In genomic region chr1:208432346-208432745, GRCh38 we compare ENCODE assay signal across 24 cellular contexts.
DNase-seq lines count a peak whose midpoint lies in the region; ATAC-seq, FAIRE-seq and TF ChIP-seq lines count a peak whose summit lies in the region.
"Had no signal": no experiment of that assay in that cellular context is flagged by ENCODE, and none has a peak within 500 bp of the region (broad histone marks: within the 10 kb centered on the region; RNA-seq: fewer than 3 reads in every experiment).

No MANE protein-coding gene starts in this region.

- no peak for FAIRE-seq in D721Med (lab: Jason Lieb, UNC)
- FAIRE-seq: GM12891, GM18507, H54, HepG2 had no signal

- H2BK5ac ChIP-seq in mesendoderm (ENCODE audit: low read length): no peak overlapping the region

- H3K79me1 ChIP-seq in mesendoderm (ENCODE audit: low read length): no peaks in the 10 kb centered on the region

- H3K56ac ChIP-seq in mesendoderm (ENCODE audit: low read length): peak overlapping the region; percentile 46

- H3K27ac ChIP-seq in mesendoderm (ENCODE audit: low read depth, low read length): no peak overlapping the region
- no peak overlapping the region for H3K27ac ChIP-seq in foreskin keratinocyte
- H3K27ac ChIP-seq: PC-9, RWPE1 had no signal

- no peak overlapping the region for H2BK15ac ChIP-seq in mesendoderm (replicated peaks; ENCODE audit: low read depth)

- H3K79me2 ChIP-seq in mesendoderm (ENCODE audit: control insufficient read depth, insufficient read depth, low read length): no peaks in the 10 kb centered on the region

- H3K36me3 ChIP-seq in mesendoderm (ENCODE audit: control insufficient read depth, insufficient read depth, low read length): no peaks in the 10 kb centered on the region

- no peak overlapping the region for H3K4me2 ChIP-seq in mesendoderm (ENCODE audit: low read length)
- H3K4me2 ChIP-seq: PC-9 had no signal

- H3K4me1 ChIP-seq in mesendoderm (ENCODE audit: control insufficient read depth, low read depth, low read length) (peaks cover 8% of the 10 kb centered on the region), foreskin keratinocyte (peaks cover 4% of the 10 kb centered on the region)

- WGBS in mesendoderm (ENCODE audit: extremely low coverage, insufficient coverage, low lambda C conversion rate): no CpG with 5 or more reads among the region's 2 CpGs

- H4K5ac ChIP-seq in mesendoderm (ENCODE audit: low read length): no peak overlapping the region

- no peak overlapping the region for H2AK5ac ChIP-seq in mesendoderm (ENCODE audit: low read length)

- TF ChIP-seq CTCF in foreskin keratinocyte (conservative IDR thresholded peaks at IDR 0.05) (no peak), D721Med (IDR thresholded peaks at IDR 0.05; ENCODE audit: insufficient read depth, missing control alignments) (no peak)

- no peak for ATAC-seq in foreskin keratinocyte
- ATAC-seq: HepG2 had no signal

- no peak overlapping the region for H3K23ac ChIP-seq in mesendoderm (ENCODE audit: low read length)

- H3K9ac ChIP-seq in mesendoderm (ENCODE audit: low read length): no peak overlapping the region

- H3K18ac ChIP-seq in mesendoderm (ENCODE audit: low read length): peak overlapping the region; percentile 75

- H2BK120ac ChIP-seq in mesendoderm (ENCODE audit: low read depth, low read length): peak overlapping the region; percentile 31

- H4K8ac ChIP-seq in mesendoderm (ENCODE audit: low read depth, low read length): no peak overlapping the region

- H3K4me3 ChIP-seq in mesendoderm (ENCODE audit: low read length): no peak overlapping the region
- H3K4me3 ChIP-seq: PC-9 had no signal

- peak; percentile 4 for DNase-seq in NCI-H2227 (lab: John Stamatoyannopoulos, UW; ENCODE audit: unreplicated experiment)
- no peak for DNase-seq in NCI-H2227 treated with DMSO at 0.1 percent for 48 hours (lab: John Stamatoyannopoulos, UW)
- DNase-seq in NCI-H69 (lab: John Stamatoyannopoulos, UW): peak; percentile 14
- no peak for DNase-seq in mesendoderm
- DNase-seq in activated naive CD4-positive, alpha-beta T cell treated with Interleukin-2 at 50 U/mL for 16 hours: no peak
- DNase-seq in NCI-H2081 (lab: John Stamatoyannopoulos, UW): no peak
- no peak for DNase-seq in foreskin keratinocyte
- DNase-seq in D721Med (ENCODE audit: insufficient read length, low spot score): no peak
- DNase-seq: 8988T; CD4-positive, CD25-positive, alpha-beta regulatory T cell; COR-L47; DMS153; KBM-7; NCI-H1436; NCI-H2029; NCI-H510A treated with DMSO at 0.1 percent for 48 hours; NCI-H82; PC-9; SIG-M5 had no signal

- peak overlapping the region; percentile 71 for H3K4ac ChIP-seq in mesendoderm (ENCODE audit: low read depth, low read length)

- no peaks in the 10 kb centered on the region for H3K27me3 ChIP-seq in mesendoderm (ENCODE audit: insufficient read depth, low read length, poor library complexity)
- H3K27me3 ChIP-seq in foreskin keratinocyte: peaks cover 15% of the 10 kb centered on the region

Comparison
In these comparisons a context has a peak if more than half of its experiments do, and no peak if none do; other contexts are left out.
1. DNase-seq: peak in NCI-H2227 (single experiment) and NCI-H69 (single experiment); none in NCI-H2227 treated with DMSO at 0.1 percent for 48 hours (single experiment), mesendoderm (single experiment), activated naive CD4-positive, alpha-beta T cell treated with Interleukin-2 at 50 U/mL for 16 hours (single experiment), NCI-H2081 (0 of 2), foreskin keratinocyte (0 of 2) and D721Med (single experiment).